ENCODE assay signal across 11 cellular contexts in the genomic region with DNA sequence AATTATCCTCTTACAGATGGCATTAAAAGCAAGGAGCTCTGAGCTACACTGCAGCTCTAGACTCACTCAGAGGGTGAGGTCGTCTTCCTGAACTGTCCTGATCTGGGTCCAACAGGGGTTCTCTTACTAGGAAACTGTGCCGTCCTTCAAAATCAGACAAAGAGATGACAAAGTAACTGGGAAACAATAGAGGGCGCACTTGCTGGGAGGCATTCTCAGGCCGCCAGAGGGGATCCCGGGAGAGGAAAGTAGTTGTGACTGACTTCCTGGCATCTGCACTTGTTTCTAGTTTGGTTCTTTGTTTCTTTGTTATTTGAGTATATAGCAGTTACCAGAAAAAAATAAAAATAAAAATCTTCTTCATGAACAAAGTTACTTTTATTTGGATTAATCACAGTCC.
DNase-seq lines count a peak whose midpoint lies in the region; TF ChIP-seq lines count a peak whose summit lies in the region.
"Had no signal": no experiment of that assay in that cellular context is flagged by ENCODE, and none has a peak within 500 bp of the region (broad histone marks: within the 10 kb centered on the region; RNA-seq: fewer than 3 reads in every experiment).

No MANE protein-coding gene starts in this region.

- TF ChIP-seq CTCF in OCI-LY3 (IDR thresholded peaks at IDR 0.05; ENCODE audit: low read depth, low read length), result peak; percentile 47
- peak; percentile 34 for TF ChIP-seq CTCF in fibroblast of pulmonary artery (IDR thresholded peaks at IDR 0.05; ENCODE audit: low read length, missing control alignments)

- H3K79me2 ChIP-seq in OCI-LY3 (ENCODE audit: low read length), result no peaks in the 10 kb centered on the region

- H3K4me1 ChIP-seq in OCI-LY3 (ENCODE audit: low read length), result peaks cover 2% of the 10 kb centered on the region

- H3K36me3 ChIP-seq in OCI-LY3 (replicated peaks; ENCODE audit: low read depth, low read length), result peaks cover under 1% of the 10 kb centered on the region

- no peaks in the 10 kb centered on the region for H3K27me3 ChIP-seq in OCI-LY3 (ENCODE audit: low read depth, low read length)

- H3K27me3 Mint-ChIP-seq in activated naive CD4-positive, alpha-beta T cell treated with anti-CD3 and anti-CD28 coated beads, Interleukin-2, amount 10 ng/mL, durations not matched to agents 7 days and 5 days, result no peaks in the 10 kb centered on the region

- H3K9me3 ChIP-seq in OCI-LY3 (ENCODE audit: insufficient read depth, low read length), result peaks cover 2% of the 10 kb centered on the region; the same call in 1 of the 2 replicates

- no peaks in the 10 kb centered on the region for H4K20me1 ChIP-seq in OCI-LY3 (ENCODE audit: insufficient read depth, low read length)

- no peak overlapping the region for H3K4me3 Mint-ChIP-seq in activated naive CD4-positive, alpha-beta T cell treated with anti-CD3 and anti-CD28 coated beads, Interleukin-2, amount 10 ng/mL, durations not matched to agents 7 days and 5 days

- H3K4me3 ChIP-seq in OCI-LY3 (ENCODE audit: low read length) (no peak overlapping the region), fibroblast of pulmonary artery (replicated peaks; ENCODE audit: low read depth, low read length) (no peak overlapping the region)

- H3K36me3 Mint-ChIP-seq in activated naive CD4-positive, alpha-beta T cell treated with anti-CD3 and anti-CD28 coated beads, Interleukin-2, amount 10 ng/mL, durations not matched to agents 7 days and 5 days, result no peaks in the 10 kb centered on the region

- no peak overlapping the region for H3K27ac Mint-ChIP-seq in activated naive CD4-positive, alpha-beta T cell treated with anti-CD3 and anti-CD28 coated beads, Interleukin-2, amount 10 ng/mL, durations not matched to agents 7 days and 5 days

- H3K4me1 Mint-ChIP-seq in activated naive CD4-positive, alpha-beta T cell treated with anti-CD3 and anti-CD28 coated beads, Interleukin-2, amount 10 ng/mL, durations not matched to agents 7 days and 5 days, result no peaks in the 10 kb centered on the region

- no peak overlapping the region for H3K27ac ChIP-seq in OCI-LY3 (ENCODE audit: low read length)

- no peak overlapping the region for H3K9ac ChIP-seq in OCI-LY3 (ENCODE audit: low read length)

- peak overlapping the region; percentile 57; the same call in 1 of the 2 replicates for H2AFZ ChIP-seq in OCI-LY3 (ENCODE audit: low read depth, low read length)

- CTCF ChIA-PET in activated naive CD4-positive, alpha-beta T cell treated with anti-CD3 and anti-CD28 coated beads, Interleukin-2, amount 10 ng/mL, durations not matched to agents 7 days and 5 days (lab: Charles Lee), result no interaction called here

- H3K9me3 Mint-ChIP-seq in activated naive CD4-positive, alpha-beta T cell treated with anti-CD3 and anti-CD28 coated beads, Interleukin-2, amount 10 ng/mL, durations not matched to agents 7 days and 5 days, result no peaks in the 10 kb centered on the region

- no peak overlapping the region; the same call in 1 of the 2 replicates for H3K4me2 ChIP-seq in OCI-LY3 (ENCODE audit: low read length)

- peak; percentile 1 to 4 for DNase-seq in activated CD4-positive, alpha-beta T cell treated with anti-CD3 and anti-CD28 coated beads, Interleukin-2, amount 50 U/mL, for 48 hours
- no peak for DNase-seq in activated CD4-positive, alpha-beta T cell treated with anti-CD3 and anti-CD28 coated beads for 1 hour
- DNase-seq in fibroblast of pulmonary artery (ENCODE audit: low read depth) (no peak), superior temporal gyrus (ENCODE audit: extremely low spot score) (peak; percentile 26), HCEC 1CT (no peak), NCI-H1105 (lab: John Stamatoyannopoulos, UW) (no peak)
- DNase-seq in activated naive CD4-positive, alpha-beta T cell treated with anti-CD3 and anti-CD28 coated beads, Interleukin-2, amount 10 ng/mL, durations not matched to agents 7 days and 5 days, result no peak
- DNase-seq: NCI-H1694; occipital lobe; stimulated activated naive CD4-positive, alpha-beta T cell treated with Interleukin-2 at 50 U/mL for 16 hours had no signal

Comparison
In these comparisons a context has a peak if more than half of its experiments do, and no peak if none do; other contexts are left out.
1. DNase-seq: peak in activated CD4-positive, alpha-beta T cell treated with anti-CD3 and anti-CD28 coated beads, Interleukin-2, amount 50 U/mL, for 48 hours (2 of 2) and superior temporal gyrus (single experiment); none in activated CD4-positive, alpha-beta T cell treated with anti-CD3 and anti-CD28 coated beads for 1 hour (single experiment), fibroblast of pulmonary artery (single experiment), HCEC 1CT (single experiment), NCI-H1105 (single experiment) and activated naive CD4-positive, alpha-beta T cell treated with anti-CD3 and anti-CD28 coated beads, Interleukin-2, amount 10 ng/mL, durations not matched to agents 7 days and 5 days (single experiment).